14 cellular contexts compared by ENCODE assay signal in the genomic region with DNA sequence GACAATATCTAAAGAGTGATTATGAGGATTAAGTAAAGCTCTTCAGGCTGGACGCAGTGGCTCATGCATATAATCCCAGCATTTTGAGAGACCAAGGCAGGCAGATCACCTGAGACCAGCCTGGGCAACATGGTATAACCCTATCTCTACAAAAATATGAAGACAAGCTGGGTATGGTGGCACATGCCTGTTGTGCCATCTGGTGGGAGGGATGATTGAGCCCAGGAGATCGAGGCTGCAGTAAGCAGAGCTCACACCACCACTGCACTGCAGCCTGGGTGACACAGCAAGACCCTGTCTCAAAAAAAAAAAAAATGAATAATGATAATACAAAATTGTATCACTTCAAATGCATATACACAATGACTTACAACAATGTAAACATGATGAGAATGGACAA.
"Had no signal": no experiment of that assay in that cellular context is flagged by ENCODE, and none has a peak within 500 bp of the region (broad histone marks: within the 10 kb centered on the region; RNA-seq: fewer than 3 reads in every experiment).

No MANE protein-coding gene starts in this region.

- H3K27me3 ChIP-seq: vagina had no signal

- H3K9me3 ChIP-seq: tibial artery, vagina had no signal

- H3K36me3 ChIP-seq: tibial artery, vagina had no signal

- DNase-seq: activated CD4-positive, CD25-positive, alpha-beta regulatory T cell treated with anti-CD3 and anti-CD28 coated beads, Interleukin-2, amount 50 U/mL, for 72 hours; activated naive CD4-positive, alpha-beta T cell treated with anti-CD3 and anti-CD28 coated beads, Interleukin-2, amount 10 ng/mL, durations not matched to agents 7 days and 5 days; effector memory CD4-positive, alpha-beta T cell; foreskin fibroblast; hippocampal formation; kidney; occipital lobe; stimulated activated CD4-positive, alpha-beta T cell treated with anti-CD3 and anti-CD28 coated beads, Interleukin-15, amount 100 ng/mL, for 24 hours; stimulated activated CD4-positive, alpha-beta T cell treated with anti-CD3 and anti-CD28 coated beads, Interleukin-4, amount 100 ng/mL, for 1 hour; stimulated activated naive B cell treated with anti-CD40 and anti-IgM and Interleukin-4, amounts not matched to agents 10 μg/mL and 1 μg/mL and 100 μg/mL, for 72 hours; tibial artery had no signal

- H3K4me1 ChIP-seq: tibial artery, vagina had no signal

- H3K4me3 ChIP-seq: tibial artery, vagina had no signal

- H3K27ac ChIP-seq: tibial artery, vagina had no signal

- FAIRE-seq: astrocyte, bronchial epithelial cell, kidney had no signal
